In the genomic region with DNA sequence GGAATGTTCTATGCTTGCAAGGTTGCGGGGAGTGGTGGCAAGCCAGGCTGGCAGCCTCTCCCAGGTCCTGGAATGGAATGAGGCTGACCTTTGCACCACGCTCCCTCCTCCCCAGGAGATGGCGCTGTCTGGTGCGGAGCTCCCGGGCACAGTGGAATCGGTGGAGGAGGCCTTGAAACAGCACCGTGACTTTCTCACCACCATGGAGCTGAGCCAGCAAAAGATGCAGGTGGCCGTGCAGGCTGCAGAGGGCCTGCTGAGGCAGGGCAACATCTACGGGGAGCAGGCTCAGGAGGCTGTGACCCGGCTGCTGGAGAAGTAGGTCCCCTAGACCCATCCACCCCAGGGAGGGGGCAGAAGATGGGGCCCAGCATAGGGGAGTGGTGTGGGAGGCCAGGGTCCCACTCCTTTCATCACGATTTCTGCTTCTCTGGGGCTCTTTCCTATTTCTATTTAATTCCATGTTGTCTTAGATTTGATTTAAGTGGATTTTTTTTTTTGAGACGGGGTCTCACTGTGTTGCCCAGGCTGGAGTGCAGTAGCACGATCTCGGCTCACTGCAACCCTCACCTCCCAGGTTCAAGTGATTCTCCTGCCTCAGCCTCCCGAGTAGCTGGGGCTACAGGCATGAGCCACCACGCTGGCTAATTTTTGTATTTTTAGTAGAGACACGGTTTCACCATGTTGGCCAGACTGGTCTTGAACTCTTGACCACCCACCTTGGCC, we compare ENCODE assay signal across 8 cellular contexts. TPM values are rescaled to one million over a fixed set of nuclear protein-coding genes. Genes with fewer than 3 reads are reported as not detected.
A peak's percentile ranks its signal among the peaks of the same experiment; 100 is the strongest.
DNase-seq lines count a peak whose midpoint lies in the region; ATAC-seq, FAIRE-seq and TF ChIP-seq lines count a peak whose summit lies in the region.

No MANE protein-coding gene starts in this region.

- H3K27ac Mint-ChIP-seq in naive B cell = no peak overlapping the region

- H3K4me3 Mint-ChIP-seq in naive B cell = no peak overlapping the region

- no peak overlapping the region for H3K4me3 ChIP-seq in endocrine pancreas (ENCODE audit: control insufficient read depth, insufficient read depth, low read length)

- ATAC-seq in naive B cell (ENCODE audit: low read depth in 2 of 2) (peak; percentile 43 to 63), HG02852 (IDR thresholded peaks at IDR 0.05; ENCODE audit: unreplicated experiment) (no peak)

- H3K9me3 Mint-ChIP-seq in naive B cell = peaks cover 0 to 3% (median 0%) of the 10 kb centered on the region in 7 donors

- H3K27me3 Mint-ChIP-seq in naive B cell = peaks cover 34 to 60% (median 51%) of the 10 kb centered on the region in 3 donors

- no peak for TF ChIP-seq POLR2A in H54 (IDR thresholded peaks at IDR 0.05; ENCODE audit: low read depth, low read length)

- no peaks in the 10 kb centered on the region for H3K9me3 ChIP-seq in endocrine pancreas (ENCODE audit: control insufficient read depth, low read length)

- no peaks in the 10 kb centered on the region for H3K36me3 Mint-ChIP-seq in naive B cell

- peak overlapping the region; percentile 48 for H3K9ac ChIP-seq in endocrine pancreas (ENCODE audit: control insufficient read depth, insufficient read depth, low read length)

- peak; percentile 79 for DNase-seq in AG20443 (ENCODE audit: low spot score)
- DNase-seq in H54 (ENCODE audit: insufficient read length, low spot score) = peak; percentile 97
- DNase-seq in NCI-H446 treated with DMSO at 0.1 percent for 48 hours (lab: John Stamatoyannopoulos, UW) = peak; percentile 40
- DNase-seq in activated CD4-positive, alpha-beta T cell treated with anti-CD3 and anti-CD28 coated beads for 4 hours = peak; percentile 14 to 27
- no peak for DNase-seq in naive B cell
- no peak for DNase-seq in amniotic stem cell (lab: John Stamatoyannopoulos, UW)

- peaks cover 3 to 8% (median 7%) of the 10 kb centered on the region in 3 donors for H3K4me1 Mint-ChIP-seq in naive B cell

- no peaks in the 10 kb centered on the region for H3K36me3 ChIP-seq in endocrine pancreas (ENCODE audit: control insufficient read depth, insufficient read depth, low read length)

- no peaks in the 10 kb centered on the region for H3K4me1 ChIP-seq in endocrine pancreas (ENCODE audit: control insufficient read depth, insufficient read depth, low read length)

- no peaks in the 10 kb centered on the region for H3K27me3 ChIP-seq in endocrine pancreas (ENCODE audit: control insufficient read depth, insufficient read depth, low read length)

- FAIRE-seq in H54 (lab: Jason Lieb, UNC) = peak; percentile 72

RNA-seq across cellular contexts. Expression of gene SHKBP1, which starts 53.2 kb away (rescaled TPM):
- 100 to 1,000 TPM; 125 to 196 (median 152) TPM for polyA plus RNA-seq in naive B cell (ENCODE audit: low read depth in 6 of 6)

RNA-seq across cellular contexts. Expression of gene SPTBN4, which starts 56.7 kb away (rescaled TPM):
- polyA plus RNA-seq in naive B cell (ENCODE audit: low read depth in 6 of 6) = not detected

RNA-seq across cellular contexts. Expression of gene BLVRB, which starts 57.9 kb away (rescaled TPM):
- 10 to 100 TPM in 5 of 6 donors, 1 to 10 TPM in 1; 5.3 to 35.3 (median 24.5) TPM for polyA plus RNA-seq in naive B cell (ENCODE audit: low read depth in 6 of 6)

Comparison
In these comparisons a context has a peak if more than half of its experiments do, and no peak if none do; other contexts are left out.
1. DNase-seq: peak in AG20443 (single experiment), H54 (single experiment), NCI-H446 treated with DMSO at 0.1 percent for 48 hours (single experiment) and activated CD4-positive, alpha-beta T cell treated with anti-CD3 and anti-CD28 coated beads for 4 hours (2 of 2); none in naive B cell (single experiment) and amniotic stem cell (single experiment).